In the genomic region with DNA sequence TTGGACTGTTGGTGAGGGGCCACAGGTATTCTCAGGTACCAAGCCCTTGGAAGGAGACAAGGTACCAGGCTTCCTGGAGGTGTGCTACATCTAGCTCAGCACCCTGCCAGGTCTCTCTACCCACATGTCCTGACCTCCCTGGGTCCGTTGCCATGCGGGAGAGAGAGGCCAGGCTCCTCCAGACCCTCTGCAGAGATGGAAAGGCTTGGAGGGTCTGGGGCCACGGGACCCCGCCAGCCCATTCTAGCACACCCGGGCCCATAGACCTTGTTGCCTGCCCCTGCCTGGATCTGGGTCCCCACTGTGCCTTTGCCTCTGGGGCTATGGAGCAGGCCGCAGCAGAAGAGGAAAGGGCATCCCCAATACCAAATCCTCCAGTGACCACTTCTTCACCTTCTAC, we compare ENCODE assay signal across 17 cellular contexts. TPM values are rescaled to one million over a fixed set of nuclear protein-coding genes. Genes with fewer than 3 reads are reported as not detected.
DNase-seq lines count a peak whose midpoint lies in the region; ATAC-seq and TF ChIP-seq lines count a peak whose summit lies in the region.
"Had no signal": no experiment of that assay in that cellular context is flagged by ENCODE, and none has a peak within 500 bp of the region (broad histone marks: within the 10 kb centered on the region; RNA-seq: fewer than 3 reads in every experiment).

No MANE protein-coding gene starts in this region.

- H3K27me3 ChIP-seq in duodenal mucosa (ENCODE audit: control insufficient read depth in 1 of 2, insufficient read depth in 2 of 2, low read length in 2 of 2) (no peaks in the 10 kb centered on the region), liver (ENCODE audit: control insufficient read depth in 4 of 4, insufficient read depth in 4 of 4, low read length in 3 of 4) (no peaks in the 10 kb centered on the region), sigmoid colon (no peaks in the 10 kb centered on the region), right cardiac atrium (ENCODE audit: control insufficient read depth, insufficient read depth) (no peaks in the 10 kb centered on the region)
- H3K27me3 ChIP-seq: BE2C had no signal

- H3K27ac ChIP-seq in duodenal mucosa (ENCODE audit: low read depth, low read length) (peak overlapping the region; percentile 25), liver (ENCODE audit: low read depth in 1 of 2, low read length in 2 of 2) (peak overlapping the region; percentile 83 to 86), sigmoid colon (no peak overlapping the region), right cardiac atrium (ENCODE audit: low read length) (no peak overlapping the region)

- no peak for TF ChIP-seq RAD21 in liver (IDR thresholded peaks at IDR 0.05)

- TF ChIP-seq CTCF in liver (IDR thresholded peaks at IDR 0.05; ENCODE audit: low read depth, low read length, missing input control) (no peak), sigmoid colon (IDR thresholded peaks at IDR 0.05) (no peak)

- intact Hi-C loops in sigmoid colon (cut with DNase I) (no loop called here), right cardiac atrium (cut with DNase I) (no loop called here)

- ATAC-seq in GM21381 (IDR thresholded peaks at IDR 0.05; ENCODE audit: unreplicated experiment) = no peak
- ATAC-seq in right cardiac atrium = no peak

- no peak for TF ChIP-seq EP300 in sigmoid colon (IDR thresholded peaks at IDR 0.05)

- no peaks in the 10 kb centered on the region for H3K9me3 ChIP-seq in duodenal mucosa (ENCODE audit: control insufficient read depth in 1 of 2, low read length in 2 of 2)
- no peaks in the 10 kb centered on the region for H3K9me3 ChIP-seq in liver (ENCODE audit: control insufficient read depth in 4 of 4, low read length in 3 of 4)
- no peaks in the 10 kb centered on the region for H3K9me3 ChIP-seq in sigmoid colon
- no peaks in the 10 kb centered on the region for H3K9me3 ChIP-seq in right cardiac atrium (ENCODE audit: control insufficient read depth, low read length)
- H3K9me3 ChIP-seq: BE2C, HAP-1 had no signal

- H3K36me3 ChIP-seq in duodenal mucosa (ENCODE audit: control insufficient read depth in 1 of 2, insufficient read depth in 2 of 2, low read length in 2 of 2) (no peaks in the 10 kb centered on the region), liver (ENCODE audit: control insufficient read depth in 4 of 4, insufficient read depth in 3 of 4, low read depth in 1 of 4, low read length in 3 of 4) (no peaks in the 10 kb centered on the region), sigmoid colon (no peaks in the 10 kb centered on the region)
- H3K36me3 ChIP-seq: BE2C, HAP-1 had no signal

- 80% methylated on average over 6 of the region's 6 CpGs for WGBS in liver
- WGBS in sigmoid colon, 2 donors = 93 to 95% methylated on average over 6 of the region's 6 CpGs
- 94% methylated on average over 6 of the region's 6 CpGs for WGBS in right cardiac atrium

- H3K4me3 ChIP-seq in duodenal mucosa (ENCODE audit: low read depth in 1 of 2, low read length in 2 of 2) (no peak overlapping the region), liver (ENCODE audit: low read depth in 1 of 3, low read length in 3 of 3) (no peak overlapping the region), sigmoid colon (no peak overlapping the region), right cardiac atrium (ENCODE audit: low read length) (no peak overlapping the region)
- H3K4me3 ChIP-seq: HAP-1 had no signal

- H3K4me1 ChIP-seq in duodenal mucosa (ENCODE audit: control insufficient read depth in 1 of 2, insufficient read depth in 2 of 2, low read length in 2 of 2) = peaks cover 47 to 56% of the 10 kb centered on the region in 2 donors
- H3K4me1 ChIP-seq in liver (ENCODE audit: control insufficient read depth in 4 of 4, insufficient read depth in 4 of 4, low read length in 3 of 4) = peaks cover 25 to 63% (median 40%) of the 10 kb centered on the region in 4 donors
- H3K4me1 ChIP-seq in sigmoid colon = no peaks in the 10 kb centered on the region
- H3K4me1 ChIP-seq in right cardiac atrium (ENCODE audit: control insufficient read depth, insufficient read depth, low read length) = no peaks in the 10 kb centered on the region
- H3K4me1 ChIP-seq: HAP-1 had no signal

- H3K9ac ChIP-seq in duodenal mucosa (ENCODE audit: low read depth in 1 of 2, low read length in 2 of 2) (no peak overlapping the region), liver (ENCODE audit: low read depth in 1 of 2, low read length in 2 of 2) (no peak overlapping the region)

- DNase-seq in sigmoid colon (peak; percentile 39), right cardiac atrium (no peak), NCI-H1048 (lab: John Stamatoyannopoulos, UW) (no peak)
- DNase-seq: BE2C; C1 segment of cervical spinal cord; CD4-positive, CD25-positive, alpha-beta regulatory T cell; CD8-positive, alpha-beta memory T cell; DMS153; DMS79; GDM1 had no signal

- no peak for TF ChIP-seq POLR2A in sigmoid colon (IDR thresholded peaks at IDR 0.05)

TF ChIP-seq in liver, 16 proteins besides CTCF, POLR2A, EP300 and RAD21:
- TF ChIP-seq, protein P1, sequence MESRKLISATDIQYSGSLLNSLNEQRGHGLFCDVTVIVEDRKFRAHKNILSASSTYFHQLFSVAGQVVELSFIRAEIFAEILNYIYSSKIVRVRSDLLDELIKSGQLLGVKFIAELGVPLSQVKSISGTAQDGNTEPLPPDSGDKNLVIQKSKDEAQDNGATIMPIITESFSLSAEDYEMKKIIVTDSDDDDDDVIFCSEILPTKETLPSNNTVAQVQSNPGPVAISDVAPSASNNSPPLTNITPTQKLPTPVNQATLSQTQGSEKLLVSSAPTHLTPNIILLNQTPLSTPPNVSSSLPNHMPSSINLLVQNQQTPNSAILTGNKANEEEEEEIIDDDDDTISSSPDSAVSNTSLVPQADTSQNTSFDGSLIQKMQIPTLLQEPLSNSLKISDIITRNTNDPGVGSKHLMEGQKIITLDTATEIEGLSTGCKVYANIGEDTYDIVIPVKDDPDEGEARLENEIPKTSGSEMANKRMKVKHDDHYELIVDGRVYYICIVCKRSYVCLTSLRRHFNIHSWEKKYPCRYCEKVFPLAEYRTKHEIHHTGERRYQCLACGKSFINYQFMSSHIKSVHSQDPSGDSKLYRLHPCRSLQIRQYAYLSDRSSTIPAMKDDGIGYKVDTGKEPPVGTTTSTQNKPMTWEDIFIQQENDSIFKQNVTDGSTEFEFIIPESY (IDR thresholded peaks at IDR 0.05) = no peak
- TF ChIP-seq RXRA (IDR thresholded peaks at IDR 0.05) (no peak), JUND (IDR thresholded peaks at IDR 0.05) (no peak), SP1 (IDR thresholded peaks at IDR 0.05) (no peak), EGR1 (IDR thresholded peaks at IDR 0.05; ENCODE audit: low read depth in 2 of 2) (no peak), FOXA1 (IDR thresholded peaks at IDR 0.05) (no peak), TAF1 (conservative IDR thresholded peaks at IDR 0.05) (no peak), YY1 (IDR thresholded peaks at IDR 0.05) (no peak)
- TF ChIP-seq, protein P2, sequence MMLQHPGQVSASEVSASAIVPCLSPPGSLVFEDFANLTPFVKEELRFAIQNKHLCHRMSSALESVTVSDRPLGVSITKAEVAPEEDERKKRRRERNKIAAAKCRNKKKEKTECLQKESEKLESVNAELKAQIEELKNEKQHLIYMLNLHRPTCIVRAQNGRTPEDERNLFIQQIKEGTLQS (IDR thresholded peaks at IDR 0.05) = no peak
TF ChIP-seq in liver: peak in this region for 0.

RNA-seq across cellular contexts. Expression of gene APOC3, which starts 2.2 kb away (rescaled TPM):
- total RNA-seq in liver (1,000 to 10,000 TPM in 1 of 2 donors, 100 to 1,000 TPM in 1; 608 to 5,828 TPM), sigmoid colon (not detected), right cardiac atrium (under 1 TPM in 1 of 4 donors, not detected in 3; 0.72 TPM)
- polyA plus RNA-seq in liver (over 10,000 TPM; 12,787 to 24,129 TPM), sigmoid colon (1 to 10 TPM in 1 of 3 donors, under 1 TPM in 1, not detected in 1; 0.19 to 4.4 TPM), right cardiac atrium (not detected)
- total RNA-seq: A172; CD4-positive, CD25-positive, alpha-beta regulatory T cell; CD8-positive, alpha-beta memory T cell; Daoy; H1 had no signal
- polyA plus RNA-seq: CD4-positive, CD25-positive, alpha-beta regulatory T cell; CD8-positive, alpha-beta memory T cell; H1 had no signal

RNA-seq across cellular contexts. Expression of gene APOA4, which starts 4.4 kb away (rescaled TPM):
- total RNA-seq in liver = 100 to 1,000 TPM in 1 of 2 donors, under 1 TPM in 1; 0.89 to 171 TPM
- 100 to 1,000 TPM in 1 of 2 donors, 10 to 100 TPM in 1; 90.5 to 382 TPM for polyA plus RNA-seq in liver
- not detected for total RNA-seq in sigmoid colon
- 1 to 10 TPM in 2 of 3 donors, under 1 TPM in 1; 0.04 to 5.3 (median 3.0) TPM for polyA plus RNA-seq in sigmoid colon
- total RNA-seq in right cardiac atrium = not detected
- polyA plus RNA-seq in right cardiac atrium = 0.05 TPM
- total RNA-seq: A172; CD4-positive, CD25-positive, alpha-beta regulatory T cell; CD8-positive, alpha-beta memory T cell; Daoy; H1 had no signal
- polyA plus RNA-seq: CD4-positive, CD25-positive, alpha-beta regulatory T cell; CD8-positive, alpha-beta memory T cell; H1 had no signal

RNA-seq across cellular contexts. Expression of gene APOA1, which starts 10.0 kb away (rescaled TPM):
- total RNA-seq in liver = 1,000 to 10,000 TPM; 4,271 to 5,120 TPM
- polyA plus RNA-seq in liver = over 10,000 TPM; 12,059 to 17,093 TPM
- under 1 TPM in 2 of 4 donors, not detected in 2; 0.54 to 0.55 TPM for total RNA-seq in sigmoid colon
- polyA plus RNA-seq in sigmoid colon = 1 to 10 TPM in 2 of 3 donors, under 1 TPM in 1; 0.32 to 3.0 (median 2.8) TPM
- total RNA-seq in right cardiac atrium = 10 to 100 TPM in 1 of 4 donors, 1 to 10 TPM in 3; 5.2 to 13.4 (median 5.9) TPM
- polyA plus RNA-seq in right cardiac atrium = 43.0 TPM
- total RNA-seq: A172; CD4-positive, CD25-positive, alpha-beta regulatory T cell; H1 had no signal
- polyA plus RNA-seq: CD8-positive, alpha-beta memory T cell had no signal

RNA-seq across cellular contexts. Expression of gene APOA5, which starts 35.8 kb away (rescaled TPM):
- total RNA-seq in liver (1,000 to 10,000 TPM in 1 of 2 donors, 1 to 10 TPM in 1; 7.3 to 1,045 TPM), sigmoid colon (not detected), right cardiac atrium (not detected)
- polyA plus RNA-seq in liver (100 to 1,000 TPM; 481 to 996 TPM), sigmoid colon (not detected), right cardiac atrium (not detected)
- total RNA-seq: A172; CD4-positive, CD25-positive, alpha-beta regulatory T cell; CD8-positive, alpha-beta memory T cell; Daoy had no signal
- polyA plus RNA-seq: CD4-positive, CD25-positive, alpha-beta regulatory T cell; CD8-positive, alpha-beta memory T cell had no signal

RNA-seq across cellular contexts. Expression of gene ZPR1, which starts 39.6 kb away (rescaled TPM):
- 10 to 100 TPM in 1 of 2 donors, 1 to 10 TPM in 1; 9.4 to 56.1 TPM for total RNA-seq in liver
- polyA plus RNA-seq in liver = 10 to 100 TPM; 17.9 to 18.8 TPM
- total RNA-seq in sigmoid colon = 10 to 100 TPM; 14.7 to 28.6 (median 21.0) TPM
- polyA plus RNA-seq in sigmoid colon = 10 to 100 TPM; 16.8 to 22.5 (median 17.3) TPM
- total RNA-seq in right cardiac atrium = 10 to 100 TPM; 17.1 to 30.3 (median 23.7) TPM
- 9.6 TPM for polyA plus RNA-seq in right cardiac atrium

Comparison
In these comparisons a context has a peak if more than half of its experiments do, and no peak if none do; other contexts are left out.
1. H3K27ac ChIP-seq: peak in duodenal mucosa (single experiment) and liver (2 of 2); none in sigmoid colon (0 of 4) and right cardiac atrium (single experiment).
2. RNA of gene APOC3, which starts 2.2 kb away (total RNA-seq): 608 to 5,828 TPM in liver; not detected in sigmoid colon and 0.72 TPM in right cardiac atrium; every median in the first group is over 100 times any median in the second.
3. RNA of gene APOA1, which starts 10.0 kb away (total RNA-seq): 4,271 to 5,120 TPM in liver; 5.2 to 13.4 TPM in right cardiac atrium and 0.54 to 0.55 TPM in sigmoid colon; every median in the first group is over 100 times any median in the second.